In the genomic region with DNA sequence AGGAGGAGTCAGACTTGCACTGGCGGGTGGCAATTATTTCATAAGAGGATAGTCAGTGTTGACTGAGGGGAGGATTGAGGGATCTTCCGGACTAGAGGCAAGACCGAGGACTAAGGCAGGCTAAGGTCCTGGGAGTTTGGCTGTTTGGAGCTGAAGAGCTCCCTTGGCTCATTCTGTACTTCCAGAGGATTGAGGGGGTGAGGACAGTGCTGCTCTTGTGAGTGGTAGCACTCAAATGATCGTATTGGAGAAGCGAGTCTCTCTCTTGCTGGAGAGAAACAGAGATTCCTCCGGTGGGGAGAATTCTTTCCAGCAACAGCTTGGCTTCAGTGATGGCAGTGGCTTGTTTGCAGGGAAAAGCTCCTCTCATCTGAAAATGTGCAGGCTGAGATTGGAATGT, we compare ENCODE assay signal across 37 cellular contexts. TPM values are rescaled to one million over a fixed set of nuclear protein-coding genes. Genes with fewer than 3 reads are reported as not detected.
DNase-seq lines count a peak whose midpoint lies in the region; ATAC-seq, FAIRE-seq and TF ChIP-seq lines count a peak whose summit lies in the region.
"Had no signal": no experiment of that assay in that cellular context is flagged by ENCODE, and none has a peak within 500 bp of the region (broad histone marks: within the 10 kb centered on the region; RNA-seq: fewer than 3 reads in every experiment).

No MANE protein-coding gene starts in this region.

- H3K27ac ChIP-seq in HepG2 (ENCODE audit: extremely low read length, insufficient read depth, low read length) = no peak overlapping the region
- no peak overlapping the region for H3K27ac ChIP-seq in right lobe of liver
- H3K27ac ChIP-seq in IMR-90 (ENCODE audit: insufficient read depth, low read length) = no peak overlapping the region
- H3K27ac ChIP-seq in H1 (ENCODE audit: low read depth, low read length) = no peak overlapping the region
- H3K27ac ChIP-seq: 22Rv1; A549; BLaER1; BLaER1 treated with 17β-estradiol and CSF1 and Interleukin-3, amounts not matched to agents 10 nM and 100 nM; C4-2B had no signal

- H2AFZ ChIP-seq in HepG2 (ENCODE audit: low read length) (no peak overlapping the region), IMR-90 (replicated peaks; ENCODE audit: low read length, poor library complexity) (no peak overlapping the region), H1 (ENCODE audit: low read length) (no peak overlapping the region)

- H2AK9ac ChIP-seq in IMR-90 (replicated peaks; ENCODE audit: low read depth, low read length, poor library complexity) = no peak overlapping the region

- H2BK120ac ChIP-seq in IMR-90 (ENCODE audit: low read depth, low read length) (no peak overlapping the region), H1 (replicated peaks; ENCODE audit: low read depth, low read length) (no peak overlapping the region)

- POLR2A ChIA-PET in HepG2 (lab: Yijun Ruan, JAX) (no interaction called here), IMR-90 (lab: Charles Lee; ENCODE audit: unreplicated experiment) (interaction anchor here (0.5 kb wide), 1 partner anchor 1531 kb away, joined by 3 read pairs; no protein-coding TSS in a partner anchor), H1 (lab: Charles Lee; ENCODE audit: partially characterized antibody) (no interaction called here)

- BruUV-seq in HepG2 (replicated peaks; lab: Mats Ljungman, UMichigan) (no TSS peak), IMR-90 (replicated peaks; lab: Mats Ljungman, UMichigan) (no TSS peak)

- DNase-seq in HepG2 (ENCODE audit: low spot score) = no peak
- no peak for DNase-seq in right lobe of liver
- no peak for DNase-seq in IMR-90
- DNase-seq in H1 (ENCODE audit: low read depth in 1 of 2, low spot score in 2 of 2) = no peak
- no peak for DNase-seq in neural crest cell (ENCODE audit: low read depth, low spot score)
- DNase-seq in activated CD4-positive, alpha-beta T cell treated with anti-CD3 and anti-CD28 coated beads for 48 hours = no peak
- no peak for DNase-seq in activated CD4-positive, alpha-beta T cell treated with anti-CD3 and anti-CD28 coated beads, Interleukin-2, amount 50 U/mL, for 1 hour
- DNase-seq in NCI-H2107 (lab: John Stamatoyannopoulos, UW) = no peak
- DNase-seq: 8988T; ACHN; AML-193; BE2C; C1 segment of cervical spinal cord; Caco-2; Calu3; CD4-positive, alpha-beta memory T cell; CD4-positive, alpha-beta T cell; CD4-positive, CD25-positive, alpha-beta regulatory T cell; CD8-positive, alpha-beta memory T cell; CD8-positive, alpha-beta T cell; COR-L47; DMS 273 treated with DMSO at 0.1 percent for 48 hours; DMS153; DMS53; DMS79; DMS79 treated with DMSO at 0.1 percent for 48 hours; DND-41; EL had no signal

- no peaks in the 10 kb centered on the region for H3K23me2 ChIP-seq in H1 (ENCODE audit: low read depth, low read length)

- FAIRE-seq in HepG2 (lab: Jason Lieb, UNC) (no peak), H1 (lab: Jason Lieb, UNC) (no peak)
- FAIRE-seq: A204.1, A549, D721Med had no signal

- H3K36me3 ChIP-seq in HepG2 (replicated peaks in 1 of 2; ENCODE audit: control insufficient read depth in 1 of 2, insufficient read depth in 2 of 2, low read length in 2 of 2) (no peaks in the 10 kb centered on the region), right lobe of liver (no peaks in the 10 kb centered on the region), IMR-90 (ENCODE audit: control insufficient read depth, insufficient read depth, low read length) (no peaks in the 10 kb centered on the region), H1 (ENCODE audit: control insufficient read depth in 2 of 4, insufficient read depth in 4 of 4, low read length in 3 of 4) (no peaks in the 10 kb centered on the region)
- H3K36me3 ChIP-seq: BE2C; BLaER1; BLaER1 treated with 17β-estradiol and CSF1 and Interleukin-3, amounts not matched to agents 10 nM and 100 nM had no signal

- H3K9me3 ChIP-seq in HepG2 (ENCODE audit: low read length) (no peaks in the 10 kb centered on the region), right lobe of liver (no peaks in the 10 kb centered on the region), IMR-90 (ENCODE audit: control insufficient read depth, insufficient read depth, low read length) (0 out of 2 replicates have a peak, but pooled peaks cover 2% of the 10 kb centered on the region), H1 (ENCODE audit: insufficient read depth in 2 of 2, low read depth in 1 of 2, low read length in 1 of 2) (no peaks in the 10 kb centered on the region)
- H3K9me3 ChIP-seq: A549, BE2C had no signal

- H3K23ac ChIP-seq in IMR-90 (ENCODE audit: low read depth, low read length) = no peak overlapping the region
- H3K23ac ChIP-seq in H1 (ENCODE audit: insufficient read length) = no peak overlapping the region

- no peak overlapping the region for H3K4me3 ChIP-seq in HepG2 (replicated peaks in 1 of 3; ENCODE audit: insufficient read depth in 1 of 3, low read depth in 2 of 3, low read length in 3 of 3)
- no peak overlapping the region for H3K4me3 ChIP-seq in right lobe of liver
- no peak overlapping the region for H3K4me3 ChIP-seq in IMR-90 (ENCODE audit: insufficient read depth, low read depth, low read length)
- no peak overlapping the region for H3K4me3 ChIP-seq in H1 (ENCODE audit: extremely low read depth in 1 of 4, insufficient read depth in 2 of 4, low read depth in 3 of 4, low read length in 4 of 4)
- H3K4me3 ChIP-seq: A549; BLaER1; BLaER1 treated with 17β-estradiol and CSF1 and Interleukin-3, amounts not matched to agents 10 nM and 100 nM had no signal

- no peaks in the 10 kb centered on the region for H3K4me1 ChIP-seq in HepG2 (ENCODE audit: insufficient read depth, low read length)
- no peaks in the 10 kb centered on the region for H3K4me1 ChIP-seq in right lobe of liver
- H3K4me1 ChIP-seq in IMR-90 (ENCODE audit: control insufficient read depth, insufficient read depth, low read length) = peaks cover 14% of the 10 kb centered on the region
- peaks cover 0 to 9% (median 2%) of the 10 kb centered on the region in 4 experiments; a peak in 5 of 7 replicates for H3K4me1 ChIP-seq in H1 (replicated peaks in 1 of 4; ENCODE audit: control insufficient read depth in 3 of 4, insufficient read depth in 4 of 4, low read length in 3 of 4)
- H3K4me1 ChIP-seq: BE2C; BLaER1; BLaER1 treated with 17β-estradiol and CSF1 and Interleukin-3, amounts not matched to agents 10 nM and 100 nM had no signal

- H3K9me1 ChIP-seq in IMR-90 (ENCODE audit: insufficient read depth, low read length) = peaks cover 7% of the 10 kb centered on the region; the same call in 1 of the 2 replicates

- no peaks in the 10 kb centered on the region for H4K20me1 ChIP-seq in HepG2 (ENCODE audit: insufficient read depth, low read length)
- no peaks in the 10 kb centered on the region for H4K20me1 ChIP-seq in IMR-90 (ENCODE audit: insufficient read depth, low read length)
- H4K20me1 ChIP-seq in H1 (replicated peaks in 1 of 2; ENCODE audit: control insufficient read depth in 1 of 2, insufficient read depth in 2 of 2, low read length in 2 of 2) = no peaks in the 10 kb centered on the region
- H4K20me1 ChIP-seq: BLaER1; BLaER1 treated with 17β-estradiol and CSF1 and Interleukin-3, amounts not matched to agents 10 nM and 100 nM had no signal

- H3K36me3 Mint-ChIP-seq in neural crest cell (ENCODE audit: low read depth) = peaks cover 3% of the 10 kb centered on the region
- H3K36me3 Mint-ChIP-seq: CD14-positive monocyte; CD4-positive, alpha-beta memory T cell; CD4-positive, CD25-positive, alpha-beta regulatory T cell; CD8-positive, alpha-beta T cell had no signal

- CTCF ChIA-PET in HepG2 (lab: Yijun Ruan, JAX; ENCODE audit: low intra/inter-chr PET ratio, low total read pairs) = no interaction called here
- CTCF ChIA-PET in IMR-90 (lab: Yijun Ruan, JAX) = no interaction called here
- CTCF ChIA-PET in H1 (lab: Charles Lee; ENCODE audit: partially characterized antibody) = interaction anchor here (1.9 kb wide), 1 partner anchor 54 kb away, joined by 4 read pairs; no protein-coding TSS in a partner anchor

- H2BK15ac ChIP-seq in IMR-90 (ENCODE audit: low read depth, low read length) (no peak overlapping the region; the same call in 2 of the 3 replicates), H1 (ENCODE audit: low read length) (no peak overlapping the region)

- H3K9me3 Mint-ChIP-seq in neural crest cell = peaks cover 10% of the 10 kb centered on the region
- H3K9me3 Mint-ChIP-seq: CD4-positive, alpha-beta T cell; CD8-positive, alpha-beta T cell had no signal

- 32% methylated on average over 6 of the region's 6 CpGs for WGBS in HepG2 (ENCODE audit: low lambda C conversion rate)
- WGBS in right lobe of liver (ENCODE audit: insufficient coverage, low coverage, low lambda C conversion rate, missing lambda C conversion rate) = 77% methylated on average over 3 of the region's 6 CpGs
- WGBS in IMR-90 (ENCODE audit: extremely low coverage in 2 of 2, insufficient read length in 1 of 2), 2 experiments = 83% methylated on average over 2 of the region's 6 CpGs; no CpG with 5 or more reads in 1 of the 2 experiments
- WGBS in H1 (ENCODE audit: extremely low coverage in 1 of 2, insufficient coverage in 1 of 2, insufficient read length in 1 of 2, insufficient replicate concordance in 2 of 2, low coverage in 1 of 2, low lambda C conversion rate in 2 of 2, missing lambda C conversion rate in 1 of 2), 2 experiments = 90% methylated on average over 6 of the region's 6 CpGs; no CpG with 5 or more reads in 1 of the 2 experiments

- H3K9ac ChIP-seq in HepG2 (ENCODE audit: insufficient read depth, low read depth, low read length) (no peak overlapping the region), IMR-90 (ENCODE audit: low read depth, low read length) (no peak overlapping the region), H1 (replicated peaks in 1 of 4; ENCODE audit: extremely low read depth in 1 of 4, low read depth in 3 of 4, low read length in 3 of 4) (no peak overlapping the region)
- H3K9ac ChIP-seq: BLaER1; BLaER1 treated with 17β-estradiol and CSF1 and Interleukin-3, amounts not matched to agents 10 nM and 100 nM had no signal

- no peak overlapping the region for H3K4me3 Mint-ChIP-seq in neural crest cell
- H3K4me3 Mint-ChIP-seq: B cell; CD14-positive monocyte; CD4-positive, alpha-beta memory T cell; CD4-positive, alpha-beta T cell; CD4-positive, CD25-positive, alpha-beta regulatory T cell; CD8-positive, alpha-beta memory T cell; CD8-positive, alpha-beta T cell had no signal

- in situ Hi-C loops in HepG2 (cut with HindIII; ENCODE audit: extremely low pct_ligation_motif_present, low pct_unique_long_range_greater_than_20kb) (no loop called here), IMR-90 (cut with MboI; ENCODE audit: low sequenced_read_pairs) (no loop called here)

- ATAC-seq in HepG2 (peak; percentile 51), right lobe of liver (no peak), IMR-90 (ENCODE audit: low read depth) (no peak)
- ATAC-seq: A549; CD8-positive, alpha-beta T cell had no signal

- H2AK5ac ChIP-seq in IMR-90 (ENCODE audit: low read depth, low read length) (no peak overlapping the region), H1 (ENCODE audit: low read depth, low read length) (no peak overlapping the region)

- H3K4ac ChIP-seq in IMR-90 (ENCODE audit: low read depth, low read length) = no peak overlapping the region
- H3K4ac ChIP-seq in H1 (replicated peaks; ENCODE audit: insufficient read length, low read depth, low read length) = no peak overlapping the region

- no peak overlapping the region for H3K14ac ChIP-seq in IMR-90 (replicated peaks; ENCODE audit: low read depth, low read length)
- no peak overlapping the region for H3K14ac ChIP-seq in H1 (ENCODE audit: insufficient read length)

- H2BK20ac ChIP-seq in IMR-90 (ENCODE audit: low read depth, low read length) = no peak overlapping the region
- no peak overlapping the region for H2BK20ac ChIP-seq in H1 (ENCODE audit: low read length)

- peak overlapping the region; percentile 2; the same call in 1 of the 2 replicates for H2BK12ac ChIP-seq in H1 (ENCODE audit: low read depth, low read length)

- TF ChIP-seq RAD21 in HepG2 (CRISPR knock-in tag; IDR thresholded peaks at IDR 0.05) (no peak), IMR-90 (IDR thresholded peaks at IDR 0.05; ENCODE audit: low read length) (no peak), H1 (IDR thresholded peaks at IDR 0.05 in 1 of 2, conservative IDR thresholded peaks at IDR 0.05 in 1 of 2; ENCODE audit: low read depth in 2 of 2, low read length in 2 of 2) (no peak)

- TF ChIP-seq POLR2A in HepG2 (IDR thresholded peaks at IDR 0.05; ENCODE audit: insufficient read depth in 1 of 2, low read depth in 2 of 2, low read length in 2 of 2) (no peak), right lobe of liver (IDR thresholded peaks at IDR 0.05) (no peak), IMR-90 (IDR thresholded peaks at IDR 0.05; ENCODE audit: low read depth, low read length) (no peak), H1 (IDR thresholded peaks at IDR 0.05; ENCODE audit: control extremely low read depth in 1 of 2, low read depth in 2 of 2, low read length in 2 of 2) (no peak)

- H3K4me2 ChIP-seq in HepG2 (ENCODE audit: low read depth, low read length) (no peak overlapping the region), IMR-90 (ENCODE audit: low read depth, low read length) (no peak overlapping the region), H1 (ENCODE audit: insufficient read depth in 1 of 2, low read depth in 2 of 2, low read length in 2 of 2) (no peak overlapping the region)
- H3K4me2 ChIP-seq: A549; BLaER1; BLaER1 treated with 17β-estradiol and CSF1 and Interleukin-3, amounts not matched to agents 10 nM and 100 nM had no signal

- H3K56ac ChIP-seq in IMR-90 (ENCODE audit: extremely low read depth, insufficient read depth, low read length) (no peak overlapping the region), H1 (replicated peaks; ENCODE audit: insufficient read length, low read depth, low read length) (no peak overlapping the region)

- TF ChIP-seq EP300 in HepG2 (IDR thresholded peaks at IDR 0.05; ENCODE audit: low read depth in 2 of 2, low read length in 2 of 2) (no peak), HepG2 (CRISPR knock-in tag; IDR thresholded peaks at IDR 0.05; ENCODE audit: borderline replicate concordance) (no peak), H1 (IDR thresholded peaks at IDR 0.05; ENCODE audit: borderline replicate concordance in 1 of 2, low read depth in 2 of 2, low read length in 2 of 2) (no peak)

- H3K79me1 ChIP-seq in IMR-90 (ENCODE audit: low read depth in 1 of 2, low read length in 2 of 2) (no peaks in the 10 kb centered on the region), H1 (ENCODE audit: low read depth, low read length) (no peaks in the 10 kb centered on the region; the same call in 1 of the 2 replicates)

- H4K91ac ChIP-seq in IMR-90 (ENCODE audit: insufficient read depth, low read depth, low read length) = peak overlapping the region; percentile 5; the same call in 1 of the 2 replicates
- H4K91ac ChIP-seq in H1 (replicated peaks; ENCODE audit: insufficient read length, low read length) = no peak overlapping the region

- H4K5ac ChIP-seq in IMR-90 (ENCODE audit: low read depth, low read length) (no peak overlapping the region), H1 (ENCODE audit: insufficient read length, low read depth, low read length) (no peak overlapping the region)

- H3K79me2 ChIP-seq in HepG2 (ENCODE audit: insufficient read depth, low read length) (no peaks in the 10 kb centered on the region), H1 (ENCODE audit: control insufficient read depth in 1 of 2, insufficient read depth in 2 of 2, low read length in 2 of 2) (no peaks in the 10 kb centered on the region)

- peak overlapping the region; percentile 24 for H3K27ac Mint-ChIP-seq in neural crest cell (ENCODE audit: unreplicated experiment)
- H3K27ac Mint-ChIP-seq: B cell; CD14-positive monocyte; CD4-positive, alpha-beta memory T cell; CD4-positive, alpha-beta T cell; CD4-positive, CD25-positive, alpha-beta regulatory T cell; CD8-positive, alpha-beta memory T cell; CD8-positive, alpha-beta T cell had no signal

- intact Hi-C loops in HepG2 (cut with micrococcal nuclease; ENCODE audit: unreplicated experiment) (no loop called here), right lobe of liver (cut with DNase I) (no loop called here), IMR-90 (cut with micrococcal nuclease) (no loop called here)

- no peaks in the 10 kb centered on the region; a peak in 1 of 5 replicates for H3K27me3 ChIP-seq in HepG2 (ENCODE audit: control insufficient read depth in 1 of 2, insufficient read depth in 2 of 2, low read length in 2 of 2)
- no peaks in the 10 kb centered on the region for H3K27me3 ChIP-seq in right lobe of liver
- no peaks in the 10 kb centered on the region for H3K27me3 ChIP-seq in IMR-90 (ENCODE audit: control insufficient read depth, insufficient read depth, low read length)
- no peaks in the 10 kb centered on the region for H3K27me3 ChIP-seq in H1 (replicated peaks in 1 of 4; ENCODE audit: control insufficient read depth in 3 of 4, extremely low read depth in 1 of 4, insufficient read depth in 3 of 4, low read length in 3 of 4)
- H3K27me3 ChIP-seq: BLaER1; BLaER1 treated with 17β-estradiol and CSF1 and Interleukin-3, amounts not matched to agents 10 nM and 100 nM had no signal

- H2BK5ac ChIP-seq in IMR-90 (ENCODE audit: low read depth, low read length, poor library complexity, severe bottlenecking) (no peak overlapping the region), H1 (ENCODE audit: low read depth, low read length) (no peak overlapping the region)

- H4K8ac ChIP-seq in IMR-90 (ENCODE audit: low read depth in 2 of 2, low read length in 2 of 2) (no peak overlapping the region), H1 (ENCODE audit: extremely low read depth, insufficient read depth, low read length) (peak overlapping the region; percentile 14; the same call in 1 of the 2 replicates)

- H3K4me1 Mint-ChIP-seq in neural crest cell = no peaks in the 10 kb centered on the region
- H3K4me1 Mint-ChIP-seq: B cell; CD14-positive monocyte; CD4-positive, alpha-beta memory T cell; CD4-positive, CD25-positive, alpha-beta regulatory T cell; CD8-positive, alpha-beta memory T cell had no signal

- no peaks in the 10 kb centered on the region for H3K27me3 Mint-ChIP-seq in neural crest cell (ENCODE audit: low read depth)

- no peak overlapping the region for H3K18ac ChIP-seq in IMR-90 (ENCODE audit: low read depth, low read length)
- H3K18ac ChIP-seq in H1 (ENCODE audit: extremely low read depth, low read length) = no peak overlapping the region

- dilution Hi-C loops in IMR-90 (cut with HindIII; ENCODE audit: low sequenced_read_pairs, unreplicated experiment) = no loop called here

- TF ChIP-seq CTCF in HepG2 (CRISPR knock-in tag; IDR thresholded peaks at IDR 0.05) = no peak
- no peak for TF ChIP-seq CTCF in right lobe of liver (IDR thresholded peaks at IDR 0.05)
- no peak for TF ChIP-seq CTCF in IMR-90 (conservative IDR thresholded peaks at IDR 0.05; ENCODE audit: low read depth, low read length)
- TF ChIP-seq CTCF in H1 (IDR thresholded peaks at IDR 0.05; ENCODE audit: control extremely low read depth in 1 of 3, insufficient read depth in 1 of 3, low read depth in 1 of 3, low read length in 3 of 3) = no peak
- TF ChIP-seq CTCF in neural crest cell (conservative IDR thresholded peaks at IDR 0.05) = no peak

RNA-seq across cellular contexts. Expression of a gene that starts 47.1 kb away (rescaled TPM):
- total RNA-seq in HepG2 (2016; rRNA removed; fragmentation: Illumina TruSeq; extraction: Trizol) (7.9 and 8.1 TPM in 2 replicates), right lobe of liver (10 to 100 TPM in 3 of 6 experiments, 1 to 10 TPM in 3; 3.8 to 12.0 (median 8.8) TPM), IMR-90 (2012; rRNA removed) (9.1 and 11.7 TPM in 2 replicates), neural crest cell (26.8 and 29.6 TPM in 2 replicates)
- total RNA-seq in HepG2 (2016; cell fraction: cytosol; rRNA removed; fragmentation: Illumina TruSeq; extraction: Trizol; ENCODE audit: low read depth) = 3.2 and 3.8 TPM in 2 replicates
- 6.1 and 7.1 TPM in 2 replicates for total RNA-seq in HepG2 (2016; cell fraction: insoluble cytoplasmic fraction; rRNA removed; fragmentation: Illumina TruSeq; extraction: Trizol)
- 8.5 and 9.2 TPM in 2 replicates for total RNA-seq in HepG2 (2016; cell fraction: membrane; rRNA removed; fragmentation: Illumina TruSeq; extraction: Trizol)
- total RNA-seq in HepG2 (2016; cell fraction: nucleus; rRNA removed; fragmentation: Illumina TruSeq; extraction: Trizol) = 6.1 and 6.4 TPM in 2 replicates
- polyA plus RNA-seq in HepG2 (2011; rRNA removed) (13.6 and 16.1 TPM in 2 replicates), IMR-90 (2012; rRNA removed) (13.5 and 17.5 TPM in 2 replicates), H1 (2011; rRNA removed) (22.3 and 30.3 TPM in 2 replicates)
- 14.0 and 27.3 TPM in 2 replicates for polyA plus RNA-seq in HepG2 (2011; cell fraction: cytosol; rRNA removed)
- polyA plus RNA-seq in HepG2 (2011; cell fraction: nucleus; rRNA removed) = 13.0 and 17.3 TPM in 2 replicates
- 6.5 and 7.4 TPM in 2 replicates for polyA plus RNA-seq in HepG2 (2012)
- 6.7 and 6.9 TPM in 2 replicates for polyA plus RNA-seq in HepG2 (2016; cell fraction: cytosol; fragmentation: Illumina TruSeq; extraction: Trizol; ENCODE audit: low read depth)
- polyA plus RNA-seq in HepG2 (2016; cell fraction: insoluble cytoplasmic fraction; fragmentation: Illumina TruSeq; extraction: Trizol; ENCODE audit: low read depth) = 15.1 and 17.1 TPM in 2 replicates
- 12.7 and 14.0 TPM in 2 replicates for polyA plus RNA-seq in HepG2 (2016; cell fraction: membrane; fragmentation: Illumina TruSeq; extraction: Trizol; ENCODE audit: low read depth)
- polyA plus RNA-seq in HepG2 (2016; cell fraction: nucleus; fragmentation: Illumina TruSeq; extraction: Trizol; ENCODE audit: insufficient read depth, low read depth) = 15.2 and 17.6 TPM in 2 replicates
- 11.5 and 18.2 TPM in 2 replicates for polyA minus RNA-seq in HepG2 (2011; rRNA and poly(A)+ RNA removed; ENCODE audit: low replicate concordance)
- 12.1 and 16.0 TPM in 2 replicates for polyA minus RNA-seq in HepG2 (2011; cell fraction: cytosol; rRNA and poly(A)+ RNA removed)
- polyA minus RNA-seq in HepG2 (2011; cell fraction: nucleus; rRNA and poly(A)+ RNA removed) = 7.1 TPM in 2 replicates
- polyA plus RNA-seq in IMR-90 (2012; cell fraction: cytosol; rRNA removed) = 12.9 and 25.4 TPM in 2 replicates
- 22.3 and 33.7 TPM in 2 replicates for polyA plus RNA-seq in IMR-90 (2012; cell fraction: nucleus; rRNA removed; ENCODE audit: low replicate concordance)
- total RNA-seq in H1 (2021; fragmentation: NEBNext Ultra II Directional; extraction: Animal tissue kit (Norgen Biotek cat#: 25700)) = 26.6 and 28.6 TPM in 2 replicates
- 35.6 TPM for polyA plus RNA-seq in H1 (2011; cell fraction: cytosol; rRNA removed)
- polyA plus RNA-seq in H1 (2011; cell fraction: nucleus; rRNA removed) = 33.9 TPM
- 19.9 to 26.8 TPM (median 26.2 TPM) in 4 replicates for polyA plus RNA-seq in H1 (2012, experiment 1 of 2)
- 8.4 TPM for polyA plus RNA-seq in H1 (2012, experiment 2 of 2)
- 20.2 TPM for polyA plus RNA-seq in H1 (2013, experiment 1 of 2)
- polyA plus RNA-seq in H1 (2013, experiment 2 of 2) = 20.1 TPM
- polyA minus RNA-seq in H1 (2011; rRNA and poly(A)+ RNA removed) = 10.0 and 11.6 TPM in 2 replicates
- polyA minus RNA-seq in H1 (2011; cell fraction: cytosol; rRNA and poly(A)+ RNA removed) = 29.4 TPM
- 20.5 TPM for polyA minus RNA-seq in H1 (2011; cell fraction: nucleus; rRNA and poly(A)+ RNA removed)

RNA-seq across cellular contexts. Expression of a gene that starts 54.7 kb away (rescaled TPM):
- total RNA-seq in HepG2 (2016; rRNA removed; fragmentation: Illumina TruSeq; extraction: Trizol) = 54.3 and 59.3 TPM in 2 replicates
- 48.8 and 53.1 TPM in 2 replicates for total RNA-seq in HepG2 (2016; cell fraction: cytosol; rRNA removed; fragmentation: Illumina TruSeq; extraction: Trizol; ENCODE audit: low read depth)
- 55.5 and 59.7 TPM in 2 replicates for total RNA-seq in HepG2 (2016; cell fraction: insoluble cytoplasmic fraction; rRNA removed; fragmentation: Illumina TruSeq; extraction: Trizol)
- total RNA-seq in HepG2 (2016; cell fraction: membrane; rRNA removed; fragmentation: Illumina TruSeq; extraction: Trizol) = 58.9 and 63.9 TPM in 2 replicates
- total RNA-seq in HepG2 (2016; cell fraction: nucleus; rRNA removed; fragmentation: Illumina TruSeq; extraction: Trizol) = 53.4 and 63.0 TPM in 2 replicates
- polyA plus RNA-seq in HepG2 (2011; rRNA removed) = 41.1 and 41.7 TPM in 2 replicates
- polyA plus RNA-seq in HepG2 (2011; cell fraction: cytosol; rRNA removed) = 28.6 and 35.9 TPM in 2 replicates
- 164 and 213 TPM in 2 replicates for polyA plus RNA-seq in HepG2 (2011; cell fraction: nucleus; rRNA removed)
- 23.6 and 24.3 TPM in 2 replicates for polyA plus RNA-seq in HepG2 (2012)
- polyA plus RNA-seq in HepG2 (2016; cell fraction: cytosol; fragmentation: Illumina TruSeq; extraction: Trizol; ENCODE audit: low read depth) = 51.4 and 54.6 TPM in 2 replicates
- 53.7 and 56.0 TPM in 2 replicates for polyA plus RNA-seq in HepG2 (2016; cell fraction: insoluble cytoplasmic fraction; fragmentation: Illumina TruSeq; extraction: Trizol; ENCODE audit: low read depth)
- 55.8 and 58.6 TPM in 2 replicates for polyA plus RNA-seq in HepG2 (2016; cell fraction: membrane; fragmentation: Illumina TruSeq; extraction: Trizol; ENCODE audit: low read depth)
- 98.7 and 98.9 TPM in 2 replicates for polyA plus RNA-seq in HepG2 (2016; cell fraction: nucleus; fragmentation: Illumina TruSeq; extraction: Trizol; ENCODE audit: insufficient read depth, low read depth)
- 31.3 and 59.3 TPM in 2 replicates for polyA minus RNA-seq in HepG2 (2011; rRNA and poly(A)+ RNA removed; ENCODE audit: low replicate concordance)
- polyA minus RNA-seq in HepG2 (2011; cell fraction: cytosol; rRNA and poly(A)+ RNA removed) = 12.7 and 18.4 TPM in 2 replicates
- polyA minus RNA-seq in HepG2 (2011; cell fraction: nucleus; rRNA and poly(A)+ RNA removed) = 74.3 and 83.8 TPM in 2 replicates
- total RNA-seq in right lobe of liver = 10 to 100 TPM; 22.0 to 53.2 (median 27.3) TPM
- total RNA-seq in IMR-90 (2012; rRNA removed) = 71.4 and 76.2 TPM in 2 replicates
- 75.1 and 76.4 TPM in 2 replicates for polyA plus RNA-seq in IMR-90 (2012; rRNA removed)
- polyA plus RNA-seq in IMR-90 (2012; cell fraction: cytosol; rRNA removed) = 40.3 and 63.1 TPM in 2 replicates
- polyA plus RNA-seq in IMR-90 (2012; cell fraction: nucleus; rRNA removed; ENCODE audit: low replicate concordance) = 266 and 332 TPM in 2 replicates
- 44.5 and 55.9 TPM in 2 replicates for total RNA-seq in H1 (2021; fragmentation: NEBNext Ultra II Directional; extraction: Animal tissue kit (Norgen Biotek cat#: 25700))
- polyA plus RNA-seq in H1 (2011; rRNA removed) = 47.7 and 87.9 TPM in 2 replicates
- 152 TPM for polyA plus RNA-seq in H1 (2011; cell fraction: cytosol; rRNA removed)
- 114 TPM for polyA plus RNA-seq in H1 (2011; cell fraction: nucleus; rRNA removed)
- polyA plus RNA-seq in H1 (2012, experiment 1 of 2) = 40.7 to 47.8 TPM (median 43.3 TPM) in 4 replicates
- polyA plus RNA-seq in H1 (2012, experiment 2 of 2) = 35.5 TPM
- polyA plus RNA-seq in H1 (2013, experiment 1 of 2) = 34.4 TPM
- polyA plus RNA-seq in H1 (2013, experiment 2 of 2) = 31.2 TPM
- polyA minus RNA-seq in H1 (2011; rRNA and poly(A)+ RNA removed) = 26.5 and 27.5 TPM in 2 replicates
- polyA minus RNA-seq in H1 (2011; cell fraction: cytosol; rRNA and poly(A)+ RNA removed) = 29.7 TPM
- polyA minus RNA-seq in H1 (2011; cell fraction: nucleus; rRNA and poly(A)+ RNA removed) = 54.5 TPM
- 81.5 and 92.3 TPM in 2 replicates for total RNA-seq in neural crest cell
